In genomic region chr6:159693128-159693893, GRCh38 we compare ENCODE assay signal across 8 cellular contexts. TPM values are rescaled to one million over a fixed set of nuclear protein-coding genes. Genes with fewer than 3 reads are reported as not detected.
A peak's percentile ranks its signal among the peaks of the same experiment; 100 is the strongest.
DNase-seq lines count a peak whose midpoint lies in the region; ATAC-seq and TF ChIP-seq lines count a peak whose summit lies in the region.

Gene SOD2, minus strand, starts transcription at chr6:159693241. Its CDS starts 74 bp downstream, at chr6:159693167.

- H3K4me3 ChIP-seq in left ventricle myocardium inferior (peak within 1 kb of the TSS; percentile 99), prostate gland (peak within 1 kb of the TSS; percentile 77 to 83)

- TF ChIP-seq POLR2A in GM15510 (IDR thresholded peaks at IDR 0.05; ENCODE audit: borderline replicate concordance, extremely low read depth, insufficient read length) = peak; percentile 89
- TF ChIP-seq POLR2A in prostate gland (IDR thresholded peaks at IDR 0.05) = peak; percentile 90

- H3K27ac Mint-ChIP-seq in T-helper 1 cell treated with Interleukin-12 subunit alpha and Interleukin-12 subunit beta and Interleukin-4 antibody, amounts not matched to agents 30 μg/mL and 1 μg/mL, for 36 hours = peak within 1 kb of the TSS; percentile 95

- H3K4me3 Mint-ChIP-seq in T-helper 1 cell treated with Interleukin-12 subunit alpha and Interleukin-12 subunit beta and Interleukin-4 antibody, amounts not matched to agents 30 μg/mL and 1 μg/mL, for 36 hours = peak within 1 kb of the TSS; percentile 89

- H3K27me3 Mint-ChIP-seq in T-helper 1 cell treated with Interleukin-12 subunit alpha and Interleukin-12 subunit beta and Interleukin-4 antibody, amounts not matched to agents 30 μg/mL and 1 μg/mL, for 36 hours (ENCODE audit: low read depth) = no peaks in the 10 kb centered on the region

- under 1% methylated on average over 50 of the region's 74 CpGs for WGBS in prostate gland

- H3K4me1 ChIP-seq in left ventricle myocardium inferior (peaks cover 69% of the 10 kb centered on the region), prostate gland (replicated peaks) (peaks cover 14% of the 10 kb centered on the region)

- H3K9me3 Mint-ChIP-seq in T-helper 1 cell treated with Interleukin-12 subunit alpha and Interleukin-12 subunit beta and Interleukin-4 antibody, amounts not matched to agents 30 μg/mL and 1 μg/mL, for 36 hours = no peaks in the 10 kb centered on the region

- H3K9me3 ChIP-seq in left ventricle myocardium inferior (replicated peaks) (no peaks in the 10 kb centered on the region), prostate gland (no peaks in the 10 kb centered on the region)

- intact Hi-C loops in left ventricle myocardium inferior (cut with micrococcal nuclease) (loop anchor here (5.0 kb wide), 1 partner anchor 34 kb away; the partner anchor contains the start of gene WTAP), prostate gland (cut with DNase I) (loop anchor here (1.0 to 2.0 kb wide), 3 partner anchors 34 to 97 kb away; partner anchors contain the start of genes MRPL18 and WTAP)

- peak; percentile 4 for TF ChIP-seq CTCF in left ventricle myocardium inferior (IDR thresholded peaks at IDR 0.05; ENCODE audit: borderline replicate concordance)
- no peak for TF ChIP-seq CTCF in prostate gland (IDR thresholded peaks at IDR 0.05)

- H3K27me3 ChIP-seq in left ventricle myocardium inferior (ENCODE audit: low read depth) (no peaks in the 10 kb centered on the region), prostate gland (replicated peaks; ENCODE audit: insufficient read depth) (no peaks in the 10 kb centered on the region)

- H3K36me3 Mint-ChIP-seq in T-helper 1 cell treated with Interleukin-12 subunit alpha and Interleukin-12 subunit beta and Interleukin-4 antibody, amounts not matched to agents 30 μg/mL and 1 μg/mL, for 36 hours (ENCODE audit: low read depth) = peaks cover 12% of the 10 kb centered on the region

- DNase-seq in NCI-H1436 (lab: John Stamatoyannopoulos, UW) = peak; percentile 73
- DNase-seq in amniotic epithelial cell (ENCODE audit: low read depth) = peak; percentile 73
- peak; percentile 87 for DNase-seq in left ventricle myocardium inferior
- DNase-seq in prostate gland (ENCODE audit: low spot score) = peak; percentile 76
- peak; percentile 87 for DNase-seq in ureter (ENCODE audit: low spot score)

- H3K36me3 ChIP-seq in left ventricle myocardium inferior (peaks cover 27% of the 10 kb centered on the region), prostate gland (no peaks in the 10 kb centered on the region)

- H3K27ac ChIP-seq in left ventricle myocardium inferior (replicated peaks) (peak within 1 kb of the TSS; percentile 100), prostate gland (peak within 1 kb of the TSS; percentile 96)

- peaks cover 46% of the 10 kb centered on the region for H3K4me1 Mint-ChIP-seq in T-helper 1 cell treated with Interleukin-12 subunit alpha and Interleukin-12 subunit beta and Interleukin-4 antibody, amounts not matched to agents 30 μg/mL and 1 μg/mL, for 36 hours (ENCODE audit: low read depth)

- peak; percentile 83 for ATAC-seq in HG02798 (IDR thresholded peaks at IDR 0.05; ENCODE audit: poor library complexity, unreplicated experiment)

RNA-seq across cellular contexts. Expression of gene SOD2, which starts in this region (rescaled TPM):
- total RNA-seq in left ventricle myocardium inferior (1,000 TPM), prostate gland (100 to 1,000 TPM; 196 to 285 TPM), ureter (238 TPM)

Comparison
In these comparisons a context has a peak if more than half of its experiments do, and no peak if none do; other contexts are left out.
1. Peak in every context shown above with its lines: DNase-seq, ATAC-seq, H3K4me3 ChIP-seq and H3K27ac ChIP-seq.